Comparison of ENCODE assay signal across 15 cellular contexts in the genomic region with DNA sequence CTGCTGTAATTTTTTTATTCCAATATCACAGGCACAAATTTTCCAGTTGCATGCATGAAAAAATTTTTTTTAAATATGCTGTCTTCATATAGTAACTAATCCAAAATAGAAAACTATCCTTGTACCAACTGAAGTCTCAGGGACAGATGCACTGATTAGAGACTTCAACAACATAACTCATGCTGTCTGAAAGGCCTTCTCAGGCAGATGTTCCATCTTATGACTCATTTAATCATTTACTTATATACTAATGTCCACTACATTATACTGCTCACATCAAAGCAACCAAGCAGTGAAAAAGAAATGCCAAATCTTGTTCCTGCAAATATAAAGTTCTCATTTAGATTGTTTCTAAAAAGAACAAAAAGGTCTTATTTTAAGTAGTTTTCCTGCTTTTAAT.
"Had no signal": no experiment of that assay in that cellular context is flagged by ENCODE, and none has a peak within 500 bp of the region (broad histone marks: within the 10 kb centered on the region; RNA-seq: fewer than 3 reads in every experiment).

No MANE protein-coding gene starts in this region.

- H3K4me1 Mint-ChIP-seq: activated CD4-positive, alpha-beta memory T cell treated with anti-CD3 and anti-CD28 coated beads, Interleukin-2, amount 10 ng/mL, durations not matched to agents 7 days and 5 days had no signal

- H3K27me3 ChIP-seq: esophagus squamous epithelium, gastrocnemius medialis, heart right ventricle, right lobe of liver, spleen, upper lobe of left lung had no signal

- H3K9me3 ChIP-seq: esophagus squamous epithelium, gastrocnemius medialis, left ventricle myocardium inferior, psoas muscle, right lobe of liver, upper lobe of left lung had no signal

- DNase-seq: activated CD4-positive, alpha-beta memory T cell treated with anti-CD3 and anti-CD28 coated beads, Interleukin-2, amount 10 ng/mL, durations not matched to agents 7 days and 5 days; activated gamma-delta T cell; activated naive CD8-positive, alpha-beta T cell treated with anti-CD3 and anti-CD28 coated beads for 36 hours; activated T-cell treated with anti-CD3 and anti-CD28 coated beads, Interleukin-2, amount 50 U/mL, for 48 hours; effector CD8-positive, alpha-beta T cell; esophagus squamous epithelium; gastrocnemius medialis; heart right ventricle; left ventricle myocardium inferior; psoas muscle; right lobe of liver; spleen; upper lobe of left lung had no signal

- H3K36me3 ChIP-seq: esophagus squamous epithelium, gastrocnemius medialis, heart right ventricle, left ventricle myocardium inferior, right lobe of liver, spleen, upper lobe of left lung had no signal

- H3K27ac Mint-ChIP-seq: activated CD4-positive, alpha-beta memory T cell treated with anti-CD3 and anti-CD28 coated beads, Interleukin-2, amount 10 ng/mL, durations not matched to agents 7 days and 5 days; activated naive CD8-positive, alpha-beta T cell treated with anti-CD3 and anti-CD28 coated beads for 36 hours; stimulated activated naive CD8-positive, alpha-beta T cell treated with anti-CD3 and anti-CD28 coated beads, Interleukin-15, Interleukin-2, amounts not matched to agents 100 ng/mL and 50 ng/mL, for 24 hours had no signal

- H3K4me3 ChIP-seq: esophagus squamous epithelium, gastrocnemius medialis, heart right ventricle, left ventricle myocardium inferior, psoas muscle, right lobe of liver, spleen, upper lobe of left lung had no signal

- ATAC-seq: gastrocnemius medialis, heart right ventricle, psoas muscle, right lobe of liver had no signal

- H3K4me1 ChIP-seq: esophagus squamous epithelium, heart right ventricle, left ventricle myocardium inferior, right lobe of liver, spleen, upper lobe of left lung had no signal

- H3K4me3 Mint-ChIP-seq: activated CD4-positive, alpha-beta memory T cell treated with anti-CD3 and anti-CD28 coated beads, Interleukin-2, amount 10 ng/mL, durations not matched to agents 7 days and 5 days; activated naive CD8-positive, alpha-beta T cell treated with anti-CD3 and anti-CD28 coated beads for 36 hours; neural crest cell; stimulated activated naive CD8-positive, alpha-beta T cell treated with anti-CD3 and anti-CD28 coated beads, Interleukin-15, Interleukin-2, amounts not matched to agents 100 ng/mL and 50 ng/mL, for 24 hours had no signal

- H3K27me3 Mint-ChIP-seq: activated CD4-positive, alpha-beta memory T cell treated with anti-CD3 and anti-CD28 coated beads, Interleukin-2, amount 10 ng/mL, durations not matched to agents 7 days and 5 days; activated naive CD8-positive, alpha-beta T cell treated with anti-CD3 and anti-CD28 coated beads for 36 hours; stimulated activated naive CD8-positive, alpha-beta T cell treated with anti-CD3 and anti-CD28 coated beads, Interleukin-15, Interleukin-2, amounts not matched to agents 100 ng/mL and 50 ng/mL, for 24 hours had no signal

- H3K27ac ChIP-seq: esophagus squamous epithelium, gastrocnemius medialis, heart right ventricle, left ventricle myocardium inferior, psoas muscle, right lobe of liver, spleen, upper lobe of left lung had no signal

- H3K9me3 Mint-ChIP-seq: activated CD4-positive, alpha-beta memory T cell treated with anti-CD3 and anti-CD28 coated beads, Interleukin-2, amount 10 ng/mL, durations not matched to agents 7 days and 5 days; activated naive CD8-positive, alpha-beta T cell treated with anti-CD3 and anti-CD28 coated beads for 36 hours; stimulated activated naive CD8-positive, alpha-beta T cell treated with anti-CD3 and anti-CD28 coated beads, Interleukin-15, Interleukin-2, amounts not matched to agents 100 ng/mL and 50 ng/mL, for 24 hours had no signal
